ENCODE assay signal across 8 cellular contexts in genomic region chr2:69163109-69163508, GRCh38.
DNase-seq lines count a peak whose midpoint lies in the region; ATAC-seq and TF ChIP-seq lines count a peak whose summit lies in the region.

No MANE protein-coding gene starts in this region.

- H3K4me1 Mint-ChIP-seq in Calu3 (ENCODE audit: low read depth, unreplicated experiment): peaks cover 13% of the 10 kb centered on the region
- peaks cover 0 to 5% (median 0%) of the 10 kb centered on the region in 7 donors for H3K4me1 Mint-ChIP-seq in naive thymus-derived CD4-positive, alpha-beta T cell

- no peak overlapping the region for H3K4me3 Mint-ChIP-seq in Calu3 (ENCODE audit: low read depth, unreplicated experiment)
- no peak overlapping the region for H3K4me3 Mint-ChIP-seq in naive thymus-derived CD4-positive, alpha-beta T cell

- H3K36me3 Mint-ChIP-seq in Calu3 (ENCODE audit: insufficient read depth, unreplicated experiment): no peaks in the 10 kb centered on the region
- H3K36me3 Mint-ChIP-seq in naive thymus-derived CD4-positive, alpha-beta T cell: no peaks in the 10 kb centered on the region

- no peaks in the 10 kb centered on the region for H3K9me3 Mint-ChIP-seq in Calu3 (ENCODE audit: low read depth, unreplicated experiment)
- H3K9me3 Mint-ChIP-seq in naive thymus-derived CD4-positive, alpha-beta T cell: no peaks in the 10 kb centered on the region

- intact Hi-C loops in Calu3 (cut with micrococcal nuclease; ENCODE audit: unreplicated experiment): no loop called here
- intact Hi-C loops in naive thymus-derived CD4-positive, alpha-beta T cell (cut with micrococcal nuclease): no loop called here

- H3K36me3 ChIP-seq in naive thymus-derived CD4-positive, alpha-beta T cell (ENCODE audit: control insufficient read depth in 2 of 3, insufficient read depth in 3 of 3, low read length in 3 of 3): no peaks in the 10 kb centered on the region

- H3K4me3 ChIP-seq in naive thymus-derived CD4-positive, alpha-beta T cell (ENCODE audit: low read length): no peak overlapping the region

- POLR2A ChIA-PET in naive thymus-derived CD4-positive, alpha-beta T cell (lab: Charles Lee): no interaction called here

- peak; percentile 19 for DNase-seq in Calu3
- DNase-seq in NCI-H460 (ENCODE audit: extremely low read depth, low read depth): peak; percentile 51
- peak; percentile 84 for DNase-seq in dermis blood vessel endothelial cell
- DNase-seq in naive thymus-derived CD4-positive, alpha-beta T cell: no peak
- no peak for DNase-seq in central memory CD4-positive, alpha-beta T cell
- no peak for DNase-seq in stimulated activated CD4-positive, alpha-beta T cell treated with anti-CD3 and anti-CD28 coated beads, Interleukin-2, amount 100 ng/mL, for 24 hours

- BruUV-seq in Calu3 (replicated peaks; lab: Mats Ljungman, UMichigan): no TSS peak

- no peaks in the 10 kb centered on the region for H3K9me3 ChIP-seq in naive thymus-derived CD4-positive, alpha-beta T cell (ENCODE audit: control insufficient read depth in 2 of 3, low read length in 3 of 3)

- no peak for TF ChIP-seq CTCF in Calu3 (IDR thresholded peaks at IDR 0.05; ENCODE audit: unreplicated experiment)

- peak; percentile 67 for ATAC-seq in naive thymus-derived CD4-positive, alpha-beta T cell
- no peak for ATAC-seq in GM18861 (IDR thresholded peaks at IDR 0.05; ENCODE audit: unreplicated experiment)
- no peak for ATAC-seq in GM18519 (IDR thresholded peaks at IDR 0.05; ENCODE audit: low FRiP score, unreplicated experiment)

- CTCF ChIA-PET in Calu3 (lab: Charles Lee): no interaction called here
- CTCF ChIA-PET in naive thymus-derived CD4-positive, alpha-beta T cell (lab: Charles Lee): interaction anchor here (0.7 kb wide), 2 partner anchors 14 to 26 kb away, joined by 3 to 4 read pairs; no protein-coding TSS in a partner anchor

- H3K27ac Mint-ChIP-seq in Calu3 (ENCODE audit: unreplicated experiment): peak overlapping the region; percentile 9
- no peak overlapping the region for H3K27ac Mint-ChIP-seq in naive thymus-derived CD4-positive, alpha-beta T cell

- H3K27ac ChIP-seq in naive thymus-derived CD4-positive, alpha-beta T cell (ENCODE audit: low read depth, low read length): no peak overlapping the region

- no peaks in the 10 kb centered on the region for H3K4me1 ChIP-seq in naive thymus-derived CD4-positive, alpha-beta T cell (ENCODE audit: control insufficient read depth in 2 of 2, insufficient read depth in 2 of 2, low read length in 2 of 2)

- H3K27me3 Mint-ChIP-seq in Calu3 (ENCODE audit: unreplicated experiment): peaks cover 35% of the 10 kb centered on the region
- H3K27me3 Mint-ChIP-seq in naive thymus-derived CD4-positive, alpha-beta T cell: peaks cover 7 to 35% (median 16%) of the 10 kb centered on the region in 5 donors

- no peaks in the 10 kb centered on the region for H3K27me3 ChIP-seq in naive thymus-derived CD4-positive, alpha-beta T cell (ENCODE audit: control insufficient read depth in 2 of 2, insufficient read depth in 2 of 2, low read length in 2 of 2)

Comparison
In these comparisons a context has a peak if more than half of its experiments do, and no peak if none do; other contexts are left out.
1. DNase-seq: peak in Calu3 (single experiment), NCI-H460 (single experiment) and dermis blood vessel endothelial cell (single experiment); none in naive thymus-derived CD4-positive, alpha-beta T cell (0 of 9), central memory CD4-positive, alpha-beta T cell (single experiment) and stimulated activated CD4-positive, alpha-beta T cell treated with anti-CD3 and anti-CD28 coated beads, Interleukin-2, amount 100 ng/mL, for 24 hours (0 of 2).